ENCODE assay signal across 20 cellular contexts in the genomic region with DNA sequence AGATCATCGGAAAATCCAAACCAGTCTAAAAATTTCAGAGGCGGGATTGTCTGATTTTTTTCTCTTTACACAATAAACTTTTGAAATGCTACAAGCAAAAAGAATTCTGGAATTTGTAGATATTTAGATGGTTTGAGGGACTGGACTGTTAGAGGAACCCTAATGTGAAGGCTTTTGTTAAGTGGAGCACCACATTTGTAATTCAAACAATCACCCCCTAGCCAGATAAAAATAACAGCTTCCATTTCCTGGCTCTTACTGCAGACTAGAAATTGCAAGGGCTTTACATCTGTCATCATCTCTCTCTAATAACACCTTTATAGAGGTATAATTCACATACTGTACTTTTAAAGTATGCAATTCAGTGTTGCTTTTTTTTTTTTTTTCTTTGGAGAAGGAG. TPM values are rescaled to one million over a fixed set of nuclear protein-coding genes. Genes with fewer than 3 reads are reported as not detected.
DNase-seq lines count a peak whose midpoint lies in the region; ATAC-seq, FAIRE-seq and TF ChIP-seq lines count a peak whose summit lies in the region.
"Had no signal": no experiment of that assay in that cellular context is flagged by ENCODE, and none has a peak within 500 bp of the region (broad histone marks: within the 10 kb centered on the region; RNA-seq: fewer than 3 reads in every experiment).

No MANE protein-coding gene starts in this region.

- TF ChIP-seq CTCF in mammary epithelial cell (conservative IDR thresholded peaks at IDR 0.05 in 1 of 2, IDR thresholded peaks at IDR 0.05 in 1 of 2; ENCODE audit: extremely low read depth in 1 of 2, insufficient read depth in 1 of 2, low read depth in 1 of 2, low read length in 2 of 2) (no peak), breast epithelium (IDR thresholded peaks at IDR 0.05) (no peak), K562 (IDR thresholded peaks at IDR 0.05 in 2 of 3, conservative IDR thresholded peaks at IDR 0.05 in 1 of 3; ENCODE audit: insufficient read depth in 2 of 3, low read depth in 1 of 3, low read length in 3 of 3) (no peak), type B pancreatic cell (conservative IDR thresholded peaks at IDR 0.05) (no peak)

- 31% methylated on average over 2 of the region's 2 CpGs for WGBS in mammary epithelial cell (ENCODE audit: low coverage, missing lambda C conversion rate)
- WGBS in K562 (ENCODE audit: insufficient coverage, low coverage, missing lambda C conversion rate): 63% methylated on average over 2 of the region's 2 CpGs
- no CpG with 5 or more reads among the region's 2 CpGs for WGBS in mesendoderm (ENCODE audit: extremely low coverage, insufficient coverage, low lambda C conversion rate)

- no peak for TF ChIP-seq POLR2A in breast epithelium (IDR thresholded peaks at IDR 0.05)
- no peak for TF ChIP-seq POLR2A in K562 (conservative IDR thresholded peaks at IDR 0.05)

- TF ChIP-seq EP300 in K562 (IDR thresholded peaks at IDR 0.05; ENCODE audit: low read length): no peak

- no peak overlapping the region for H2BK5ac ChIP-seq in mesendoderm (ENCODE audit: low read length)

- H3K9me3 Mint-ChIP-seq in type B pancreatic cell: no peaks in the 10 kb centered on the region

- H3K9ac ChIP-seq in mammary epithelial cell (ENCODE audit: insufficient read depth, low read length): no peak overlapping the region
- H3K9ac ChIP-seq in K562 (ENCODE audit: insufficient read depth in 1 of 2, low read depth in 2 of 2, low read length in 2 of 2): no peak overlapping the region
- H3K9ac ChIP-seq in mesendoderm (ENCODE audit: low read length): no peak overlapping the region
- H3K9ac ChIP-seq: BLaER1 had no signal

- no peak overlapping the region for H2BK15ac ChIP-seq in mesendoderm (replicated peaks; ENCODE audit: low read depth)

- peaks cover 13% of the 10 kb centered on the region for H3K79me2 ChIP-seq in mammary epithelial cell (ENCODE audit: insufficient read depth, low read length)
- peaks cover 14% of the 10 kb centered on the region for H3K79me2 ChIP-seq in K562 (ENCODE audit: control insufficient read depth, insufficient read depth, low read length)
- H3K79me2 ChIP-seq in mesendoderm (ENCODE audit: control insufficient read depth, insufficient read depth, low read length): peaks cover 12% of the 10 kb centered on the region

- no peak overlapping the region for H3K4me3 Mint-ChIP-seq in type B pancreatic cell

- H3K4ac ChIP-seq in mesendoderm (ENCODE audit: low read depth, low read length): no peak overlapping the region

- peaks cover 6% of the 10 kb centered on the region for H3K36me3 Mint-ChIP-seq in type B pancreatic cell

- H3K4me2 ChIP-seq in mammary epithelial cell (ENCODE audit: insufficient read depth, low read depth, low read length): no peak overlapping the region
- no peak overlapping the region for H3K4me2 ChIP-seq in K562 (ENCODE audit: insufficient read depth, low read length)
- H3K4me2 ChIP-seq in mesendoderm (ENCODE audit: low read length): no peak overlapping the region
- H3K4me2 ChIP-seq: BLaER1 had no signal

- peak overlapping the region; percentile 49 for H2AFZ ChIP-seq in mammary epithelial cell (ENCODE audit: low read depth, low read length)
- no peak overlapping the region for H2AFZ ChIP-seq in K562 (ENCODE audit: low read depth, low read length)

- H3K4me1 ChIP-seq in mammary epithelial cell (ENCODE audit: insufficient read depth, low read length) (no peaks in the 10 kb centered on the region), breast epithelium (peaks cover 0 to under 1% of the 10 kb centered on the region in 2 donors), K562 (replicated peaks in 1 of 2; ENCODE audit: control insufficient read depth in 2 of 2, insufficient read depth in 2 of 2, low read length in 2 of 2) (peaks cover 4 to 7% of the 10 kb centered on the region in 2 experiments), mesendoderm (ENCODE audit: control insufficient read depth, low read depth, low read length) (peaks cover 3% of the 10 kb centered on the region)

- no peaks in the 10 kb centered on the region for H3K9me1 ChIP-seq in K562 (ENCODE audit: control insufficient read depth, insufficient read depth, low read length)

- FAIRE-seq in K562 (lab: Jason Lieb, UNC): no peak

- H3K27ac ChIP-seq in mammary epithelial cell (ENCODE audit: insufficient read depth, low read depth, low read length) (no peak overlapping the region), breast epithelium (no peak overlapping the region), K562 (ENCODE audit: extremely low read depth, low read depth, low read length) (no peak overlapping the region), mesendoderm (ENCODE audit: low read depth, low read length) (no peak overlapping the region)
- H3K27ac ChIP-seq: 22Rv1, BLaER1, HL-60, SJSA1 had no signal

- peak overlapping the region; percentile 12 for H3K56ac ChIP-seq in mesendoderm (ENCODE audit: low read length)

- DNase-seq in mammary epithelial cell (no peak), breast epithelium (ENCODE audit: low spot score in 2 of 2) (no peak), K562 (ENCODE audit: extremely low read depth in 1 of 4, low spot score in 3 of 4) (no peak), mesendoderm (no peak), type B pancreatic cell (ENCODE audit: extremely low spot score, unreplicated experiment) (no peak), NCI-H187 (lab: John Stamatoyannopoulos, UW) (no peak), UCSD-AML1 (lab: John Stamatoyannopoulos, UW; ENCODE audit: unreplicated experiment) (no peak), DMS53 (lab: John Stamatoyannopoulos, UW) (no peak)
- DNase-seq: DMS 273 treated with DMSO at 0.1 percent for 48 hours, EL, MM.1S, NCI-H1105, NCI-H2029, NCI-H524 treated with DMSO at 0.1 percent for 48 hours, PC-3 had no signal

- H3K27ac Mint-ChIP-seq in type B pancreatic cell: peak overlapping the region; percentile 54

- no peak for ATAC-seq in K562
- ATAC-seq: HCT116, PC-3 had no signal

- H3K27me3 Mint-ChIP-seq in type B pancreatic cell: no peaks in the 10 kb centered on the region

- H3K23ac ChIP-seq in mesendoderm (ENCODE audit: low read length): no peak overlapping the region

- H3K27me3 ChIP-seq in mammary epithelial cell (ENCODE audit: insufficient read depth, low read length) (no peaks in the 10 kb centered on the region), breast epithelium (no peaks in the 10 kb centered on the region), K562 (ENCODE audit: control insufficient read depth in 2 of 2, insufficient read depth in 2 of 2, low read length in 2 of 2) (no peaks in the 10 kb centered on the region), mesendoderm (ENCODE audit: insufficient read depth, low read length, poor library complexity) (no peaks in the 10 kb centered on the region)
- H3K27me3 ChIP-seq: BLaER1, SJSA1 had no signal

- H3K4me3 ChIP-seq in mammary epithelial cell (replicated peaks in 1 of 3; ENCODE audit: insufficient read depth in 1 of 3, low read depth in 2 of 3, low read length in 3 of 3) (no peak overlapping the region), breast epithelium (no peak overlapping the region), K562 (no peak overlapping the region), mesendoderm (ENCODE audit: low read length) (no peak overlapping the region)
- H3K4me3 ChIP-seq: BLaER1, SJSA1 had no signal

- no peak for TF ChIP-seq RAD21 in K562 (CRISPR knock-in tag; conservative IDR thresholded peaks at IDR 0.05 in 1 of 2, IDR thresholded peaks at IDR 0.05 in 1 of 2)

- H3K18ac ChIP-seq in mesendoderm (ENCODE audit: low read length): no peak overlapping the region

- CTCF ChIA-PET in mammary epithelial cell (lab: Charles Lee; ENCODE audit: low non-redundant PET): no interaction called here
- CTCF ChIA-PET in K562 (lab: Yijun Ruan, JAX; ENCODE audit: low intra/inter-chr PET ratio): no interaction called here

- no peaks in the 10 kb centered on the region for H3K9me3 ChIP-seq in mammary epithelial cell (replicated peaks; ENCODE audit: insufficient read depth, low read length)
- no peaks in the 10 kb centered on the region for H3K9me3 ChIP-seq in breast epithelium
- no peaks in the 10 kb centered on the region for H3K9me3 ChIP-seq in K562 (replicated peaks; ENCODE audit: control insufficient read depth, insufficient read depth, low read depth, low read length)
- H3K9me3 ChIP-seq: BLaER1, SJSA1 had no signal

- H3K36me3 ChIP-seq in mammary epithelial cell (ENCODE audit: insufficient read depth, low read length): no peaks in the 10 kb centered on the region
- no peaks in the 10 kb centered on the region for H3K36me3 ChIP-seq in breast epithelium
- peaks cover 2% of the 10 kb centered on the region; the same call in 2 of the 3 replicates for H3K36me3 ChIP-seq in K562 (ENCODE audit: control insufficient read depth, insufficient read depth, low read length)
- no peaks in the 10 kb centered on the region for H3K36me3 ChIP-seq in mesendoderm (ENCODE audit: control insufficient read depth, insufficient read depth, low read length)
- H3K36me3 ChIP-seq: BLaER1 had no signal

- H4K8ac ChIP-seq in mesendoderm (ENCODE audit: low read depth, low read length): no peak overlapping the region

- intact Hi-C loops in mammary epithelial cell (cut with micrococcal nuclease) (no loop called here), breast epithelium (cut with DNase I; ENCODE audit: low total_unique reads) (no loop called here), K562 (cut with micrococcal nuclease) (no loop called here)

- H4K5ac ChIP-seq in mesendoderm (ENCODE audit: low read length): no peak overlapping the region

- in situ Hi-C loops in mammary epithelial cell (cut with MboI; ENCODE audit: low sequenced_read_pairs in 2 of 2): no loop called here
- in situ Hi-C loops in K562 (cut with MboI): no loop called here

- no peaks in the 10 kb centered on the region for H4K20me1 ChIP-seq in mammary epithelial cell (ENCODE audit: insufficient read depth, low read length)
- peaks cover 1% of the 10 kb centered on the region for H4K20me1 ChIP-seq in K562 (replicated peaks; ENCODE audit: control insufficient read depth, insufficient read depth, low read length)

- H3K4me1 Mint-ChIP-seq in type B pancreatic cell (ENCODE audit: unreplicated experiment): peaks cover 10% of the 10 kb centered on the region

- no peak overlapping the region for H2BK120ac ChIP-seq in mesendoderm (ENCODE audit: low read depth, low read length)

- H3K79me1 ChIP-seq in mesendoderm (ENCODE audit: low read length): peaks cover 2% of the 10 kb centered on the region

- POLR2A ChIA-PET in K562 (lab: Yijun Ruan, JAX): no interaction called here

- H2AK5ac ChIP-seq in mesendoderm (ENCODE audit: low read length): no peak overlapping the region

- BruUV-seq in mammary epithelial cell (replicated peaks; lab: Mats Ljungman, UMichigan) (no TSS peak), K562 (replicated peaks; lab: Mats Ljungman, UMichigan) (no TSS peak)

- dilution Hi-C loops in mammary epithelial cell (cut with HindIII; ENCODE audit: low sequenced_read_pairs): no loop called here

RNA-seq across cellular contexts. Expression of a gene that starts 3.8 kb away (rescaled TPM):
- total RNA-seq in mammary epithelial cell: 100 to 1,000 TPM in 1 of 2 donors, 10 to 100 TPM in 1; 99.6 to 130 TPM
- 102 TPM for polyA plus RNA-seq in mammary epithelial cell
- 84.9 TPM for polyA minus RNA-seq in mammary epithelial cell
- total RNA-seq in breast epithelium: 100 to 1,000 TPM; 151 to 240 (median 227) TPM
- 17.1 and 17.3 TPM in 2 replicates for total RNA-seq in K562 (2011; cell fraction: chromatin; rRNA removed; ENCODE audit: low replicate concordance)
- total RNA-seq in K562 (2011; cell fraction: nucleolus; rRNA removed): 25.5 and 28.2 TPM in 2 replicates
- 26.2 and 31.3 TPM in 2 replicates for total RNA-seq in K562 (2011; cell fraction: nucleoplasm; rRNA removed)
- total RNA-seq in K562 (2014; rRNA removed): 153 and 194 TPM in 2 replicates
- total RNA-seq in K562 (2014; rRNA removed; fragmentation: Illumina TruSeq; extraction: Trizol): 136 and 150 TPM in 2 replicates
- total RNA-seq in K562 (2015; rRNA removed; fragmentation: Illumina TruSeq; extraction: Trizol): 151 and 163 TPM in 2 replicates
- total RNA-seq in K562 (2021): 88.4 and 89.9 TPM in 2 replicates
- 132 and 162 TPM in 2 replicates for polyA plus RNA-seq in K562 (2011; rRNA removed)
- 52.4 and 86.8 TPM in 2 replicates for polyA plus RNA-seq in K562 (2011; cell fraction: cytosol; rRNA removed)
- polyA plus RNA-seq in K562 (2011; cell fraction: nucleus; rRNA removed): 28.2 and 43.9 TPM in 2 replicates
- polyA plus RNA-seq in K562 (2012): 129 and 131 TPM in 2 replicates
- 168 and 193 TPM in 2 replicates for polyA plus RNA-seq in K562 (2014; fragmentation: Illumina TruSeq; extraction: Trizol)
- polyA plus RNA-seq in K562 (2014; fragmentation: Nextera tagmentation; extraction: Ambion mirVana): 100 to 1,000 TPM; 396 to 492 TPM
- 178 and 199 TPM in 2 replicates for polyA plus RNA-seq in K562 (2014; rRNA removed)
- polyA minus RNA-seq in K562 (2011; rRNA and poly(A)+ RNA removed): 50.7 and 52.0 TPM in 2 replicates
- 24.8 and 31.6 TPM in 2 replicates for polyA minus RNA-seq in K562 (2011; cell fraction: cytosol; rRNA and poly(A)+ RNA removed)
- 15.2 and 23.8 TPM in 2 replicates for polyA minus RNA-seq in K562 (2011; cell fraction: nucleus; rRNA and poly(A)+ RNA removed)
- polyA plus RNA-seq in mesendoderm (2013, experiment 1 of 2): 274 TPM
- polyA plus RNA-seq in mesendoderm (2013, experiment 2 of 2): 301 TPM
- 110 and 147 TPM in 2 replicates for total RNA-seq in type B pancreatic cell (ENCODE audit: low replicate concordance)

RNA-seq across cellular contexts. Expression of a gene that starts 27.3 kb away (rescaled TPM):
- total RNA-seq in mammary epithelial cell: 10 to 100 TPM in 1 of 2 donors, 1 to 10 TPM in 1; 9.3 to 13.2 TPM
- 5.6 TPM for polyA plus RNA-seq in mammary epithelial cell
- 4.6 TPM for polyA minus RNA-seq in mammary epithelial cell
- total RNA-seq in breast epithelium: 10 to 100 TPM; 12.8 to 21.3 (median 16.8) TPM
- 35.2 and 43.1 TPM in 2 replicates for total RNA-seq in K562 (2011; cell fraction: chromatin; rRNA removed; ENCODE audit: low replicate concordance)
- total RNA-seq in K562 (2011; cell fraction: nucleolus; rRNA removed): 25.1 and 26.3 TPM in 2 replicates
- total RNA-seq in K562 (2011; cell fraction: nucleoplasm; rRNA removed): 33.6 and 48.1 TPM in 2 replicates
- 9.1 and 11.5 TPM in 2 replicates for total RNA-seq in K562 (2014; rRNA removed)
- total RNA-seq in K562 (2014; rRNA removed; fragmentation: Illumina TruSeq; extraction: Trizol): 10.0 and 10.8 TPM in 2 replicates
- total RNA-seq in K562 (2015; rRNA removed; fragmentation: Illumina TruSeq; extraction: Trizol): 7.1 and 8.6 TPM in 2 replicates
- 14.8 and 17.3 TPM in 2 replicates for total RNA-seq in K562 (2021)
- polyA plus RNA-seq in K562 (2011; rRNA removed): 19.3 and 19.4 TPM in 2 replicates
- 10.1 and 20.0 TPM in 2 replicates for polyA plus RNA-seq in K562 (2011; cell fraction: cytosol; rRNA removed)
- polyA plus RNA-seq in K562 (2011; cell fraction: nucleus; rRNA removed): 10.2 and 12.8 TPM in 2 replicates
- 7.4 and 20.0 TPM in 2 replicates for polyA plus RNA-seq in K562 (2012)
- 19.4 and 19.6 TPM in 2 replicates for polyA plus RNA-seq in K562 (2014; fragmentation: Illumina TruSeq; extraction: Trizol)
- 1 to 10 TPM; 2.6 to 2.7 TPM for polyA plus RNA-seq in K562 (2014; fragmentation: Nextera tagmentation; extraction: Ambion mirVana)
- polyA plus RNA-seq in K562 (2014; rRNA removed): 8.4 and 10.5 TPM in 2 replicates
- 19.3 and 23.1 TPM in 2 replicates for polyA minus RNA-seq in K562 (2011; rRNA and poly(A)+ RNA removed)
- 7.8 and 12.3 TPM in 2 replicates for polyA minus RNA-seq in K562 (2011; cell fraction: cytosol; rRNA and poly(A)+ RNA removed)
- 4.7 and 6.6 TPM in 2 replicates for polyA minus RNA-seq in K562 (2011; cell fraction: nucleus; rRNA and poly(A)+ RNA removed)
- 8.0 TPM for polyA plus RNA-seq in mesendoderm (2013, experiment 1 of 2)
- 8.4 TPM for polyA plus RNA-seq in mesendoderm (2013, experiment 2 of 2)
- 6.5 and 6.6 TPM in 2 replicates for total RNA-seq in type B pancreatic cell (ENCODE audit: low replicate concordance)
